In genomic region chr10:78700816-78701520, GRCh38 we compare ENCODE assay signal across 24 cellular contexts.
"Had no signal": no experiment of that assay in that cellular context is flagged by ENCODE, and none has a peak within 500 bp of the region (broad histone marks: within the 10 kb centered on the region; RNA-seq: fewer than 3 reads in every experiment).

No MANE protein-coding gene starts in this region.

- H3K27ac ChIP-seq: adrenal gland, epithelial cell of prostate, foreskin keratinocyte, left ventricle myocardium inferior, neural progenitor cell, ovary, testis, upper lobe of right lung, VCaP had no signal

- H3K4me1 ChIP-seq: adrenal gland, foreskin keratinocyte, upper lobe of right lung had no signal

- FAIRE-seq: keratinocyte had no signal

- H3K27me3 ChIP-seq: adrenal gland, foreskin keratinocyte, neural progenitor cell, ovary, testis, upper lobe of right lung had no signal

- H3K9ac ChIP-seq: neural progenitor cell had no signal

- H3K4me2 ChIP-seq: neural progenitor cell had no signal

- H3K36me3 ChIP-seq: adrenal gland, left ventricle myocardium inferior, neural progenitor cell, ovary, upper lobe of right lung had no signal

- H3K9me3 ChIP-seq: adrenal gland, left ventricle myocardium inferior, mucosa of descending colon, ovary, testis, upper lobe of right lung had no signal

- H3K4me3 ChIP-seq: adrenal gland, left ventricle myocardium inferior, mucosa of descending colon, neural progenitor cell, ovary, testis, upper lobe of right lung had no signal

- ATAC-seq: activated naive CD4-positive, alpha-beta T cell treated with anti-CD3 and anti-CD28 coated beads, Interleukin-2, amount 50 U/mL, for 72 hours; effector memory CD8-positive, alpha-beta T cell; foreskin keratinocyte; mucosa of descending colon; sciatic nerve; stimulated activated memory B cell treated with anti-CD40 and anti-IgM and Interleukin-4, amounts not matched to agents 10 μg/mL and 1 μg/mL and 100 μg/mL, for 72 hours; upper lobe of right lung had no signal

- H2AFZ ChIP-seq: neural progenitor cell had no signal

- DNase-seq: activated CD4-positive, alpha-beta T cell treated with anti-CD3 and anti-CD28 coated beads, Interleukin-2, amount 50 U/mL, for 1 hour; activated CD4-positive, CD25-positive, alpha-beta regulatory T cell treated with anti-CD3 and anti-CD28 coated beads, Interleukin-2, amount 50 U/mL, for 72 hours; activated gamma-delta T cell; effector memory CD8-positive, alpha-beta T cell; glutamatergic neuron; hippocampal formation; naive B cell; stimulated activated CD4-positive, alpha-beta T cell treated with anti-CD3 and anti-CD28 coated beads, Interleukin-4, amount 100 ng/mL, for 24 hours; SW 1271; T-helper 2 cell; testis; upper lobe of right lung had no signal
